Comparison of ENCODE assay signal across 9 cellular contexts in the genomic region with DNA sequence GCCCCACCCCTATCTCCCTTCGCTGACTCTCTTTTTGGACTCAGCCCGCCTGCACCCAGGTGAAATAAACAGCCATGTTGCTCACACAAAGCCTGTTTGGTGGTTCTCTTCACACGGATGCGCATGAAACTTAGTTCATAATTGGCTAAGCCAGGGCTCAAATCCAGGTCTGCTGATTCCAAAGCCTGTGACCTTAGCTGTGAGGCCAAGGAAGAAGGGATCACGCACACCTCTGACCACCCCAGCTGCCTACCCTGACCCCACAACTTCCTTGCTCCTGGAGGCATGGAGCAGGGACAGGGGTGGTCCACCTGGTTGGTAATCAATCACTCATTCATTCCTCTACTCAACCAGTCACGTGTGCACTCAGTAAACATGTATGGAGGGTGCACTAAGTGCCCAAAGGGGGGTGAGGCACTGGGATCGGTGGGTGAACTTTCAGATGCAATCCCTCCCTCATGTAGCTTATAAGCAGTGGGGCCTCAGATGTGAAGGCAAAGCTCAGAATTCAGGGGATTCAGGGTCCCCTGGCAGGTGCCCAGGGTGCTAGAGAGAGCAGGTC. TPM values are rescaled to one million over a fixed set of nuclear protein-coding genes. Genes with fewer than 3 reads are reported as not detected.
DNase-seq lines count a peak whose midpoint lies in the region; ATAC-seq and TF ChIP-seq lines count a peak whose summit lies in the region.
"Had no signal": no experiment of that assay in that cellular context is flagged by ENCODE, and none has a peak within 500 bp of the region (broad histone marks: within the 10 kb centered on the region; RNA-seq: fewer than 3 reads in every experiment).

No MANE protein-coding gene starts in this region.

- no peaks in the 10 kb centered on the region for H3K9me3 Mint-ChIP-seq in activated naive CD8-positive, alpha-beta T cell (ENCODE audit: low read depth)

- H3K4me3 Mint-ChIP-seq in activated naive CD8-positive, alpha-beta T cell = peak overlapping the region; percentile 78

- H3K9me3 ChIP-seq in osteoblast (ENCODE audit: low read depth, low read length) (no peaks in the 10 kb centered on the region), GM23248 (ENCODE audit: low read depth) (no peaks in the 10 kb centered on the region)
- H3K9me3 ChIP-seq: right lobe of liver had no signal

- no peaks in the 10 kb centered on the region for H3K27me3 Mint-ChIP-seq in activated naive CD8-positive, alpha-beta T cell

- H3K4me3 ChIP-seq in osteoblast (ENCODE audit: insufficient read depth, low read length) (no peak overlapping the region), GM23248 (no peak overlapping the region)
- H3K4me3 ChIP-seq: right lobe of liver had no signal

- TF ChIP-seq CTCF in osteoblast (IDR thresholded peaks at IDR 0.05; ENCODE audit: extremely low read depth, low read depth, low read length) = no peak

- H3K9me2 ChIP-seq in GM23248 (ENCODE audit: insufficient read depth) = no peaks in the 10 kb centered on the region

- no peaks in the 10 kb centered on the region for H3K36me3 Mint-ChIP-seq in activated naive CD8-positive, alpha-beta T cell

- H3K9ac ChIP-seq in GM23248 = no peak overlapping the region

- peak; percentile 58 for DNase-seq in osteoblast (ENCODE audit: insufficient read length, low spot score, missing footprints)
- no peak for DNase-seq in activated effector memory CD4-positive, alpha-beta T cell treated with anti-CD3 and anti-CD28 coated beads, Interleukin-2, amount 50 U/mL, for 16 hours
- no peak for DNase-seq in GM19238 (ENCODE audit: insufficient read length, low spot score)
- no peak for DNase-seq in GM23248

- H3K4me2 ChIP-seq in osteoblast (ENCODE audit: insufficient read depth, low read length) (no peak overlapping the region), GM23248 (ENCODE audit: unreplicated experiment) (no peak overlapping the region)

- no peaks in the 10 kb centered on the region for H3F3A ChIP-seq in GM23248 (ENCODE audit: insufficient read depth)

- peak; percentile 1 for ATAC-seq in GM19351 (IDR thresholded peaks at IDR 0.05; ENCODE audit: unreplicated experiment)
- ATAC-seq in HG03135 (IDR thresholded peaks at IDR 0.05; ENCODE audit: unreplicated experiment) = peak; percentile 4
- ATAC-seq in GM19452 (IDR thresholded peaks at IDR 0.05; ENCODE audit: unreplicated experiment) = no peak

- no peaks in the 10 kb centered on the region for H3K4me1 ChIP-seq in osteoblast (ENCODE audit: insufficient read depth, low read length)
- H3K4me1 ChIP-seq in GM23248 (ENCODE audit: insufficient read depth) = no peaks in the 10 kb centered on the region
- H3K4me1 ChIP-seq: right lobe of liver had no signal

- H3K79me2 ChIP-seq in osteoblast (ENCODE audit: insufficient read depth, low read length) (no peaks in the 10 kb centered on the region), GM23248 (ENCODE audit: insufficient read depth) (no peaks in the 10 kb centered on the region)

- H3K4me1 Mint-ChIP-seq in activated naive CD8-positive, alpha-beta T cell (ENCODE audit: low read depth) = peaks cover 58% of the 10 kb centered on the region

- H4K20me1 ChIP-seq in osteoblast (ENCODE audit: insufficient read depth, low read length) (no peaks in the 10 kb centered on the region), GM23248 (ENCODE audit: insufficient read depth) (no peaks in the 10 kb centered on the region)

- H2AFZ ChIP-seq in osteoblast (ENCODE audit: low read length) = no peak overlapping the region
- no peak overlapping the region for H2AFZ ChIP-seq in GM23248

- H3K27me3 ChIP-seq in osteoblast (ENCODE audit: insufficient read depth, low read length) (no peaks in the 10 kb centered on the region), GM23248 (replicated peaks; ENCODE audit: insufficient read depth) (no peaks in the 10 kb centered on the region; the same call in 1 of the 2 replicates)
- H3K27me3 ChIP-seq: right lobe of liver had no signal

- in situ Hi-C loops in GM23248 (cut with MboI) = no loop called here

- H3K27ac ChIP-seq in osteoblast (ENCODE audit: low read depth, low read length) (no peak overlapping the region), GM23248 (no peak overlapping the region)

- H3K27ac Mint-ChIP-seq in activated naive CD8-positive, alpha-beta T cell = peak overlapping the region; percentile 94

- WGBS in GM23248 (ENCODE audit: low coverage in 1 of 2, low lambda C conversion rate in 2 of 2, missing lambda C conversion rate in 2 of 2), 2 experiments = 87 to 88% methylated on average over 6 to 7 of the region's 7 CpGs

- no peaks in the 10 kb centered on the region for H3K36me3 ChIP-seq in osteoblast (ENCODE audit: insufficient read depth, low read length)
- no peaks in the 10 kb centered on the region for H3K36me3 ChIP-seq in GM23248 (ENCODE audit: low read depth)
- H3K36me3 ChIP-seq: right lobe of liver had no signal

RNA-seq across cellular contexts. Expression of a gene that starts 10.3 kb away (rescaled TPM):
- total RNA-seq in osteoblast = not detected in 2 replicates
- not detected in 2 replicates for total RNA-seq in GM23248 (2014; rRNA removed; shearing (Covaris generic))
- polyA plus RNA-seq in GM23248 (2016; fragmentation: Nextera tagmentation; extraction: Ambion mirVana) = not detected in 2 replicates

RNA-seq across cellular contexts. Expression of a gene that starts 17.3 kb away (rescaled TPM):
- not detected in 2 replicates for total RNA-seq in osteoblast
- total RNA-seq in GM23248 (2014; rRNA removed; shearing (Covaris generic)) = not detected in 2 replicates
- polyA plus RNA-seq in GM23248 (2016; fragmentation: Nextera tagmentation; extraction: Ambion mirVana) = not detected in 2 replicates
